Comparison of ENCODE assay signal across 19 cellular contexts in the genomic region with DNA sequence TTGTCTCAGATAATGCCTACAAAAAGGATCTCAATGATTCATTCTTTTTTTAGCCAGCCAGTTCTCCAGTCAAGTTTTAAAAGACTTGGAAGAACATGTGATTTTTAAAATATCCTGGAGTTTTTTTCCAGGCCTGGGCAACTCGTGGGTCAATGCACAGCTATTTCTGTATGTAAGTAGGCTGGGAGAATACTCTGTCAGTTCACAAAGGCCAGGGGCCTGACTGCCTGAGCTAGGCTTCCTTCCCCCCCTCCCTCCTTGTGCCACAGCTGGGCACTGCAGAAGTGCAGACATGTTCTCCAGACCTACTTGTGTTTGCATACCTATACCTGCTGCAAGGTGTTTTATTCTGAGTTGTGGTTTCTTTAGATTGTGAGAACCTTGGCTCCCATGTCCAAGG. TPM values are rescaled to one million over a fixed set of nuclear protein-coding genes. Genes with fewer than 3 reads are reported as not detected.
A peak's percentile ranks its signal among the peaks of the same experiment; 100 is the strongest.
DNase-seq lines count a peak whose midpoint lies in the region; TF ChIP-seq lines count a peak whose summit lies in the region.
"Had no signal": no experiment of that assay in that cellular context is flagged by ENCODE, and none has a peak within 500 bp of the region (broad histone marks: within the 10 kb centered on the region; RNA-seq: fewer than 3 reads in every experiment).

No MANE protein-coding gene starts in this region.

- TF ChIP-seq CTCF in cardiac muscle cell (IDR thresholded peaks at IDR 0.05; ENCODE audit: low read depth, low read length) (no peak), tibial nerve (IDR thresholded peaks at IDR 0.05) (no peak)

- DNase-seq in cardiac muscle cell (ENCODE audit: low read depth in 1 of 2, low spot score in 1 of 2): peak in 1 of 2 donors; percentile 23
- DNase-seq in cardiac septum (ENCODE audit: low spot score): no peak
- peak; percentile 26 for DNase-seq in dermis blood vessel endothelial cell
- no peak for DNase-seq in tibial nerve (ENCODE audit: low spot score in 2 of 2)
- no peak for DNase-seq in central memory CD4-positive, alpha-beta T cell
- DNase-seq in stimulated activated CD4-positive, alpha-beta T cell treated with anti-CD3 and anti-CD28 coated beads, Interleukin-4, amount 100 ng/mL, for 24 hours: no peak
- DNase-seq in NCI-H2196 (lab: John Stamatoyannopoulos, UW; ENCODE audit: unreplicated experiment): no peak
- DNase-seq: activated CD4-positive, CD25-positive, alpha-beta regulatory T cell; activated CD8-positive, alpha-beta memory T cell treated with anti-CD3 and anti-CD28 coated beads for 24 hours; adrenal gland; CD8-positive, alpha-beta T cell; erythroblast; mucosa of descending colon; ovary; spleen; stimulated activated naive B cell treated with anti-CD40 and anti-IgM and Interleukin-4, amounts not matched to agents 10 μg/mL and 1 μg/mL and 100 μg/mL, for 72 hours; T-helper 1 cell had no signal

- 6 to 18% methylated on average over 1 of the region's 1 CpG for WGBS in tibial nerve, 2 donors

- H3K9me3 ChIP-seq in cardiac muscle cell (ENCODE audit: low read depth): no peaks in the 10 kb centered on the region
- H3K9me3 ChIP-seq in muscle layer of colon (ENCODE audit: low read length): no peaks in the 10 kb centered on the region
- no peaks in the 10 kb centered on the region for H3K9me3 ChIP-seq in tibial nerve
- H3K9me3 ChIP-seq: A549, adrenal gland, mucosa of descending colon, ovary, spleen had no signal

- H3K27me3 ChIP-seq in cardiac muscle cell (no peaks in the 10 kb centered on the region), muscle layer of colon (ENCODE audit: control insufficient read depth in 1 of 2, insufficient read depth in 2 of 2, low read length in 2 of 2) (no peaks in the 10 kb centered on the region), tibial nerve (no peaks in the 10 kb centered on the region)
- H3K27me3 ChIP-seq: adrenal gland, ovary, spleen had no signal

- H3K4me1 ChIP-seq in cardiac muscle cell (ENCODE audit: low read depth) (peaks cover 31% of the 10 kb centered on the region), muscle layer of colon (ENCODE audit: insufficient read depth, low read length) (peaks cover 45% of the 10 kb centered on the region), tibial nerve (peaks cover 5 to 94% (median 60%) of the 10 kb centered on the region in 4 donors)

- no peak for TF ChIP-seq POLR2A in tibial nerve (IDR thresholded peaks at IDR 0.05)

- H3K27ac ChIP-seq in cardiac muscle cell (peak overlapping the region; percentile 89), muscle layer of colon (ENCODE audit: low read depth, low read length) (peak overlapping the region; percentile 66), tibial nerve (peak overlapping the region; percentile 43 to 95 (median 81))

- intact Hi-C loops in cardiac septum (cut with DNase I): no loop called here

- no peak overlapping the region for H3K9ac ChIP-seq in muscle layer of colon (ENCODE audit: low read length)

- no peak overlapping the region for H3K4me3 ChIP-seq in cardiac muscle cell
- H3K4me3 ChIP-seq in muscle layer of colon (ENCODE audit: low read depth in 1 of 2, low read length in 2 of 2): no peak overlapping the region
- no peak overlapping the region for H3K4me3 ChIP-seq in tibial nerve
- H3K4me3 ChIP-seq: A549, adrenal gland, mucosa of descending colon, ovary, spleen had no signal

- no peak for TF ChIP-seq EP300 in tibial nerve (IDR thresholded peaks at IDR 0.05)

- H3K36me3 ChIP-seq in cardiac muscle cell (no peaks in the 10 kb centered on the region), muscle layer of colon (ENCODE audit: insufficient read depth, low read length) (no peaks in the 10 kb centered on the region), tibial nerve (no peaks in the 10 kb centered on the region)
- H3K36me3 ChIP-seq: adrenal gland, ovary, spleen had no signal

RNA-seq across cellular contexts. Expression of gene CTDSPL, which starts 43.7 kb away (rescaled TPM):
- total RNA-seq in cardiac muscle cell (15.3 and 17.7 TPM in 2 replicates), cardiac septum (36.4 TPM), dermis blood vessel endothelial cell (107 and 161 TPM in 2 replicates), tibial nerve (10 to 100 TPM; 31.8 to 87.0 (median 49.0) TPM)
- 22.3 and 34.0 TPM in 2 replicates for polyA plus RNA-seq in cardiac muscle cell
